Comparison of ENCODE assay signal across 8 cellular contexts in genomic region chr12:68932701-68933563, GRCh38. TPM values are rescaled to one million over a fixed set of nuclear protein-coding genes. Genes with fewer than 3 reads are reported as not detected.
DNase-seq lines count a peak whose midpoint lies in the region; ATAC-seq lines count a peak whose summit lies in the region.

Gene CPM, minus strand, starts transcription at chr12:68933171. Its CDS starts 334 bp downstream, at chr12:68932837.

- H3K4me1 ChIP-seq in rectal smooth muscle tissue (ENCODE audit: control insufficient read depth, insufficient read depth, low read length) (no peaks in the 10 kb centered on the region), urinary bladder (ENCODE audit: insufficient read depth) (no peaks in the 10 kb centered on the region)

- peaks cover 9% of the 10 kb centered on the region for H3K4me1 Mint-ChIP-seq in T-helper 1 cell treated with Interleukin-12 subunit alpha and Interleukin-12 subunit beta and Interleukin-4 antibody, amounts not matched to agents 30 μg/mL and 1 μg/mL, for 36 hours (ENCODE audit: low read depth)

- H3K36me3 Mint-ChIP-seq in T-helper 1 cell treated with Interleukin-12 subunit alpha and Interleukin-12 subunit beta and Interleukin-4 antibody, amounts not matched to agents 30 μg/mL and 1 μg/mL, for 36 hours (ENCODE audit: low read depth) = peaks cover 5% of the 10 kb centered on the region

- H3K27me3 Mint-ChIP-seq in T-helper 1 cell treated with Interleukin-12 subunit alpha and Interleukin-12 subunit beta and Interleukin-4 antibody, amounts not matched to agents 30 μg/mL and 1 μg/mL, for 36 hours (ENCODE audit: low read depth) = peaks cover 12% of the 10 kb centered on the region

- peak within 1 kb of the TSS; percentile 89 for H3K4me3 Mint-ChIP-seq in T-helper 1 cell treated with Interleukin-12 subunit alpha and Interleukin-12 subunit beta and Interleukin-4 antibody, amounts not matched to agents 30 μg/mL and 1 μg/mL, for 36 hours

- peak within 1 kb of the TSS; percentile 42 for H3K9ac ChIP-seq in rectal smooth muscle tissue (ENCODE audit: low read length)

- peak within 1 kb of the TSS; percentile 59 for H3K27ac Mint-ChIP-seq in T-helper 1 cell treated with Interleukin-12 subunit alpha and Interleukin-12 subunit beta and Interleukin-4 antibody, amounts not matched to agents 30 μg/mL and 1 μg/mL, for 36 hours

- H3K36me3 ChIP-seq in rectal smooth muscle tissue (ENCODE audit: control insufficient read depth, insufficient read depth, low read length) (no peaks in the 10 kb centered on the region), urinary bladder (ENCODE audit: insufficient read depth) (no peaks in the 10 kb centered on the region)

- H3K27ac ChIP-seq in rectal smooth muscle tissue (ENCODE audit: low read depth, low read length) (no peak within 1 kb of the TSS), urinary bladder (ENCODE audit: low read depth) (no peak within 1 kb of the TSS)

- under 1% methylated on average over 81 of the region's 81 CpGs for WGBS in urinary bladder

- H3K27me3 ChIP-seq in rectal smooth muscle tissue (ENCODE audit: control insufficient read depth, insufficient read depth, low read length) = no peaks in the 10 kb centered on the region

- peak; percentile 97 for ATAC-seq in GM21423 (IDR thresholded peaks at IDR 0.05; ENCODE audit: unreplicated experiment)

- H3K4me3 ChIP-seq in rectal smooth muscle tissue (ENCODE audit: low read length) (peak within 1 kb of the TSS; percentile 79), urinary bladder (ENCODE audit: low read depth, low read length) (peak within 1 kb of the TSS; percentile 73)

- H3K9me3 Mint-ChIP-seq in T-helper 1 cell treated with Interleukin-12 subunit alpha and Interleukin-12 subunit beta and Interleukin-4 antibody, amounts not matched to agents 30 μg/mL and 1 μg/mL, for 36 hours = peaks cover 5% of the 10 kb centered on the region

- peak; percentile 67 for DNase-seq in DMS153 (lab: John Stamatoyannopoulos, UW)
- DNase-seq in HuH-7 (ENCODE audit: low spot score) = peak; percentile 88
- peak; percentile 51 for DNase-seq in amniotic stem cell (lab: John Stamatoyannopoulos, UW)
- DNase-seq in hepatic stellate cell (ENCODE audit: low spot score) = peak; percentile 49

RNA-seq across cellular contexts. Expression of gene CPM, which starts in this region (rescaled TPM):
- total RNA-seq in urinary bladder = 24.6 TPM
- 14.3 TPM for polyA plus RNA-seq in urinary bladder
